ENCODE assay signal across 1 cellular context in the genomic region with DNA sequence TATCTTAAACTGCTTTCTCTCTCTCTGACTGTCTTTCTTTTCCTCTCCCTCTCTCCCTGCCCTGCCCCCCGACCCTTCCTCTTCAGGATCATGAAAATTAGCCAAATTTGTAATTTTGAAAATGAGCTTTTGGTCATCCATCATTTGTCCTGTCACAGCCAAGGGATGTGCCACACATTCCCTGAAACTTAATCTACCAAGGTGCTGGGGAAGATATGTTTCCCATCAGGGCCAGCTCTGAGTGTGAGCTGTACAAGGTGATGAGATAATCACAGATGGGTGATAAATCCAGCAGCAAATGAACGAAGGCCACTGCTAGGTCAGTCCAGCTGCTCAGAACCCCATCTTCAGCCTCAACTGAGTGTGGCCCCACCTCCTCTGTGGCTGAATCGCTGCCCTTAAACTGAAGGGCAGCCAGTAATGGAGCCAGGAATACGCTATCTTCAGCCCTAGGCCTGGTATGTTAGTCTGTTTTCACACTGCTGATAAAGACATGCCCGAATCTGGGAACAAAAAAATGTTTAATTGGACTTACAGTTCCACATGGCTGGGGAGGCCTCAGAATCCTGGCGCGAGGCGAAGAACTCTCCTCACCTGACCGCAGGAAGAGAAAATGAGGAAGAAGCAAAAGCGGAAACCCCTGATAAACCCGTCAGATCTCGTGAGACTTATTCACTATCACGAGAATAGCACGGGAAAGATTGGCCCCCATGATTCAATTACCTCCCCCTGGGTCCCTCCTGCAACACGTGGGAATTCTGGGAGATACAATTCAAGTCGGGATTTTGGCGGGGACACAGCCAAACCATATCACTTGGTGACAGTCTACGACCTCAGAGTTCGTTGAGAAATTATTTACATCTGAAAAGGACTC.
TF ChIP-seq lines count a peak whose summit lies in the region.

No MANE protein-coding gene starts in this region.

TF ChIP-seq in K562, 482 proteins besides CTCF, POLR2A, EP300 and RAD21 (continued from another document and continues in another):
- TF ChIP-seq, protein P1, sequence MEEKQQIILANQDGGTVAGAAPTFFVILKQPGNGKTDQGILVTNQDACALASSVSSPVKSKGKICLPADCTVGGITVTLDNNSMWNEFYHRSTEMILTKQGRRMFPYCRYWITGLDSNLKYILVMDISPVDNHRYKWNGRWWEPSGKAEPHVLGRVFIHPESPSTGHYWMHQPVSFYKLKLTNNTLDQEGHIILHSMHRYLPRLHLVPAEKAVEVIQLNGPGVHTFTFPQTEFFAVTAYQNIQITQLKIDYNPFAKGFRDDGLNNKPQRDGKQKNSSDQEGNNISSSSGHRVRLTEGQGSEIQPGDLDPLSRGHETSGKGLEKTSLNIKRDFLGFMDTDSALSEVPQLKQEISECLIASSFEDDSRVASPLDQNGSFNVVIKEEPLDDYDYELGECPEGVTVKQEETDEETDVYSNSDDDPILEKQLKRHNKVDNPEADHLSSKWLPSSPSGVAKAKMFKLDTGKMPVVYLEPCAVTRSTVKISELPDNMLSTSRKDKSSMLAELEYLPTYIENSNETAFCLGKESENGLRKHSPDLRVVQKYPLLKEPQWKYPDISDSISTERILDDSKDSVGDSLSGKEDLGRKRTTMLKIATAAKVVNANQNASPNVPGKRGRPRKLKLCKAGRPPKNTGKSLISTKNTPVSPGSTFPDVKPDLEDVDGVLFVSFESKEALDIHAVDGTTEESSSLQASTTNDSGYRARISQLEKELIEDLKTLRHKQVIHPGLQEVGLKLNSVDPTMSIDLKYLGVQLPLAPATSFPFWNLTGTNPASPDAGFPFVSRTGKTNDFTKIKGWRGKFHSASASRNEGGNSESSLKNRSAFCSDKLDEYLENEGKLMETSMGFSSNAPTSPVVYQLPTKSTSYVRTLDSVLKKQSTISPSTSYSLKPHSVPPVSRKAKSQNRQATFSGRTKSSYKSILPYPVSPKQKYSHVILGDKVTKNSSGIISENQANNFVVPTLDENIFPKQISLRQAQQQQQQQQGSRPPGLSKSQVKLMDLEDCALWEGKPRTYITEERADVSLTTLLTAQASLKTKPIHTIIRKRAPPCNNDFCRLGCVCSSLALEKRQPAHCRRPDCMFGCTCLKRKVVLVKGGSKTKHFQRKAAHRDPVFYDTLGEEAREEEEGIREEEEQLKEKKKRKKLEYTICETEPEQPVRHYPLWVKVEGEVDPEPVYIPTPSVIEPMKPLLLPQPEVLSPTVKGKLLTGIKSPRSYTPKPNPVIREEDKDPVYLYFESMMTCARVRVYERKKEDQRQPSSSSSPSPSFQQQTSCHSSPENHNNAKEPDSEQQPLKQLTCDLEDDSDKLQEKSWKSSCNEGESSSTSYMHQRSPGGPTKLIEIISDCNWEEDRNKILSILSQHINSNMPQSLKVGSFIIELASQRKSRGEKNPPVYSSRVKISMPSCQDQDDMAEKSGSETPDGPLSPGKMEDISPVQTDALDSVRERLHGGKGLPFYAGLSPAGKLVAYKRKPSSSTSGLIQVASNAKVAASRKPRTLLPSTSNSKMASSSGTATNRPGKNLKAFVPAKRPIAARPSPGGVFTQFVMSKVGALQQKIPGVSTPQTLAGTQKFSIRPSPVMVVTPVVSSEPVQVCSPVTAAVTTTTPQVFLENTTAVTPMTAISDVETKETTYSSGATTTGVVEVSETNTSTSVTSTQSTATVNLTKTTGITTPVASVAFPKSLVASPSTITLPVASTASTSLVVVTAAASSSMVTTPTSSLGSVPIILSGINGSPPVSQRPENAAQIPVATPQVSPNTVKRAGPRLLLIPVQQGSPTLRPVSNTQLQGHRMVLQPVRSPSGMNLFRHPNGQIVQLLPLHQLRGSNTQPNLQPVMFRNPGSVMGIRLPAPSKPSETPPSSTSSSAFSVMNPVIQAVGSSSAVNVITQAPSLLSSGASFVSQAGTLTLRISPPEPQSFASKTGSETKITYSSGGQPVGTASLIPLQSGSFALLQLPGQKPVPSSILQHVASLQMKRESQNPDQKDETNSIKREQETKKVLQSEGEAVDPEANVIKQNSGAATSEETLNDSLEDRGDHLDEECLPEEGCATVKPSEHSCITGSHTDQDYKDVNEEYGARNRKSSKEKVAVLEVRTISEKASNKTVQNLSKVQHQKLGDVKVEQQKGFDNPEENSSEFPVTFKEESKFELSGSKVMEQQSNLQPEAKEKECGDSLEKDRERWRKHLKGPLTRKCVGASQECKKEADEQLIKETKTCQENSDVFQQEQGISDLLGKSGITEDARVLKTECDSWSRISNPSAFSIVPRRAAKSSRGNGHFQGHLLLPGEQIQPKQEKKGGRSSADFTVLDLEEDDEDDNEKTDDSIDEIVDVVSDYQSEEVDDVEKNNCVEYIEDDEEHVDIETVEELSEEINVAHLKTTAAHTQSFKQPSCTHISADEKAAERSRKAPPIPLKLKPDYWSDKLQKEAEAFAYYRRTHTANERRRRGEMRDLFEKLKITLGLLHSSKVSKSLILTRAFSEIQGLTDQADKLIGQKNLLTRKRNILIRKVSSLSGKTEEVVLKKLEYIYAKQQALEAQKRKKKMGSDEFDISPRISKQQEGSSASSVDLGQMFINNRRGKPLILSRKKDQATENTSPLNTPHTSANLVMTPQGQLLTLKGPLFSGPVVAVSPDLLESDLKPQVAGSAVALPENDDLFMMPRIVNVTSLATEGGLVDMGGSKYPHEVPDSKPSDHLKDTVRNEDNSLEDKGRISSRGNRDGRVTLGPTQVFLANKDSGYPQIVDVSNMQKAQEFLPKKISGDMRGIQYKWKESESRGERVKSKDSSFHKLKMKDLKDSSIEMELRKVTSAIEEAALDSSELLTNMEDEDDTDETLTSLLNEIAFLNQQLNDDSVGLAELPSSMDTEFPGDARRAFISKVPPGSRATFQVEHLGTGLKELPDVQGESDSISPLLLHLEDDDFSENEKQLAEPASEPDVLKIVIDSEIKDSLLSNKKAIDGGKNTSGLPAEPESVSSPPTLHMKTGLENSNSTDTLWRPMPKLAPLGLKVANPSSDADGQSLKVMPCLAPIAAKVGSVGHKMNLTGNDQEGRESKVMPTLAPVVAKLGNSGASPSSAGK (IDR thresholded peaks at IDR 0.05): peak; percentile 81
- TF ChIP-seq SP2 (IDR thresholded peaks at IDR 0.05; ENCODE audit: extremely low read depth, low read depth, low read length, poor library complexity, severe bottlenecking): no peak
- peak; percentile 23; the same call in 1 of the 2 replicates for TF ChIP-seq CTBP1 (IDR thresholded peaks at IDR 0.05; ENCODE audit: borderline replicate concordance)
- TF ChIP-seq POLR2H (tag; IDR thresholded peaks at IDR 0.05; ENCODE audit: low read depth): peak; percentile 59
- no peak for TF ChIP-seq CSDE1 (IDR thresholded peaks at IDR 0.05)
- no peak for TF ChIP-seq NR2C2 (CRISPR knock-in tag; IDR thresholded peaks at IDR 0.05)
- peak; percentile 50; the same call in 1 of the 2 replicates for TF ChIP-seq NR2C2 (tag; IDR thresholded peaks at IDR 0.05)
- no peak for TF ChIP-seq MXI1 (IDR thresholded peaks at IDR 0.05; ENCODE audit: low read depth, low read length)
- TF ChIP-seq, protein P2, sequence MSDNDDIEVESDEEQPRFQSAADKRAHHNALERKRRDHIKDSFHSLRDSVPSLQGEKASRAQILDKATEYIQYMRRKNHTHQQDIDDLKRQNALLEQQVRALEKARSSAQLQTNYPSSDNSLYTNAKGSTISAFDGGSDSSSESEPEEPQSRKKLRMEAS (CRISPR knock-in tag; IDR thresholded peaks at IDR 0.05): peak; percentile 66
- TF ChIP-seq MCM2 (IDR thresholded peaks at IDR 0.05; ENCODE audit: low read depth): no peak
- TF ChIP-seq, protein P3, sequence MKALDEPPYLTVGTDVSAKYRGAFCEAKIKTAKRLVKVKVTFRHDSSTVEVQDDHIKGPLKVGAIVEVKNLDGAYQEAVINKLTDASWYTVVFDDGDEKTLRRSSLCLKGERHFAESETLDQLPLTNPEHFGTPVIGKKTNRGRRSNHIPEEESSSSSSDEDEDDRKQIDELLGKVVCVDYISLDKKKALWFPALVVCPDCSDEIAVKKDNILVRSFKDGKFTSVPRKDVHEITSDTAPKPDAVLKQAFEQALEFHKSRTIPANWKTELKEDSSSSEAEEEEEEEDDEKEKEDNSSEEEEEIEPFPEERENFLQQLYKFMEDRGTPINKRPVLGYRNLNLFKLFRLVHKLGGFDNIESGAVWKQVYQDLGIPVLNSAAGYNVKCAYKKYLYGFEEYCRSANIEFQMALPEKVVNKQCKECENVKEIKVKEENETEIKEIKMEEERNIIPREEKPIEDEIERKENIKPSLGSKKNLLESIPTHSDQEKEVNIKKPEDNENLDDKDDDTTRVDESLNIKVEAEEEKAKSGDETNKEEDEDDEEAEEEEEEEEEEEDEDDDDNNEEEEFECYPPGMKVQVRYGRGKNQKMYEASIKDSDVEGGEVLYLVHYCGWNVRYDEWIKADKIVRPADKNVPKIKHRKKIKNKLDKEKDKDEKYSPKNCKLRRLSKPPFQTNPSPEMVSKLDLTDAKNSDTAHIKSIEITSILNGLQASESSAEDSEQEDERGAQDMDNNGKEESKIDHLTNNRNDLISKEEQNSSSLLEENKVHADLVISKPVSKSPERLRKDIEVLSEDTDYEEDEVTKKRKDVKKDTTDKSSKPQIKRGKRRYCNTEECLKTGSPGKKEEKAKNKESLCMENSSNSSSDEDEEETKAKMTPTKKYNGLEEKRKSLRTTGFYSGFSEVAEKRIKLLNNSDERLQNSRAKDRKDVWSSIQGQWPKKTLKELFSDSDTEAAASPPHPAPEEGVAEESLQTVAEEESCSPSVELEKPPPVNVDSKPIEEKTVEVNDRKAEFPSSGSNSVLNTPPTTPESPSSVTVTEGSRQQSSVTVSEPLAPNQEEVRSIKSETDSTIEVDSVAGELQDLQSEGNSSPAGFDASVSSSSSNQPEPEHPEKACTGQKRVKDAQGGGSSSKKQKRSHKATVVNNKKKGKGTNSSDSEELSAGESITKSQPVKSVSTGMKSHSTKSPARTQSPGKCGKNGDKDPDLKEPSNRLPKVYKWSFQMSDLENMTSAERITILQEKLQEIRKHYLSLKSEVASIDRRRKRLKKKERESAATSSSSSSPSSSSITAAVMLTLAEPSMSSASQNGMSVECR (CRISPR knock-in tag; IDR thresholded peaks at IDR 0.05): 0 out of 2 replicates have a peak, but pooled peaks have one; percentile 23
- TF ChIP-seq DIDO1 (tag; IDR thresholded peaks at IDR 0.05; ENCODE audit: low read depth): no peak; the same call in 1 of the 2 replicates
- no peak for TF ChIP-seq KHSRP (IDR thresholded peaks at IDR 0.05)
- TF ChIP-seq NONO (IDR thresholded peaks at IDR 0.05; ENCODE audit: low read depth in 2 of 2, low read length in 1 of 2): no peak
- no peak for TF ChIP-seq KLF6 (CRISPR knock-in tag; IDR thresholded peaks at IDR 0.05; ENCODE audit: borderline replicate concordance)
- no peak for TF ChIP-seq ZNF436 (CRISPR knock-in tag; IDR thresholded peaks at IDR 0.05)
- TF ChIP-seq, protein P4, sequence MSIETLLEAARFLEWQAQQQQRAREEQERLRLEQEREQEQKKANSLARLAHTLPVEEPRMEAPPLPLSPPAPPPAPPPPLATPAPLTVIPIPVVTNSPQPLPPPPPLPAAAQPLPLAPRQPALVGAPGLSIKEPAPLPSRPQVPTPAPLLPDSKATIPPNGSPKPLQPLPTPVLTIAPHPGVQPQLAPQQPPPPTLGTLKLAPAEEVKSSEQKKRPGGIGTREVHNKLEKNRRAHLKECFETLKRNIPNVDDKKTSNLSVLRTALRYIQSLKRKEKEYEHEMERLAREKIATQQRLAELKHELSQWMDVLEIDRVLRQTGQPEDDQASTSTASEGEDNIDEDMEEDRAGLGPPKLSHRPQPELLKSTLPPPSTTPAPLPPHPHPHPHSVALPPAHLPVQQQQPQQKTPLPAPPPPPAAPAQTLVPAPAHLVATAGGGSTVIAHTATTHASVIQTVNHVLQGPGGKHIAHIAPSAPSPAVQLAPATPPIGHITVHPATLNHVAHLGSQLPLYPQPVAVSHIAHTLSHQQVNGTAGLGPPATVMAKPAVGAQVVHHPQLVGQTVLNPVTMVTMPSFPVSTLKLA (conservative IDR thresholded peaks at IDR 0.05): peak; percentile 24 to 35; a peak in 1 of 4 replicates
- TF ChIP-seq, protein P5, sequence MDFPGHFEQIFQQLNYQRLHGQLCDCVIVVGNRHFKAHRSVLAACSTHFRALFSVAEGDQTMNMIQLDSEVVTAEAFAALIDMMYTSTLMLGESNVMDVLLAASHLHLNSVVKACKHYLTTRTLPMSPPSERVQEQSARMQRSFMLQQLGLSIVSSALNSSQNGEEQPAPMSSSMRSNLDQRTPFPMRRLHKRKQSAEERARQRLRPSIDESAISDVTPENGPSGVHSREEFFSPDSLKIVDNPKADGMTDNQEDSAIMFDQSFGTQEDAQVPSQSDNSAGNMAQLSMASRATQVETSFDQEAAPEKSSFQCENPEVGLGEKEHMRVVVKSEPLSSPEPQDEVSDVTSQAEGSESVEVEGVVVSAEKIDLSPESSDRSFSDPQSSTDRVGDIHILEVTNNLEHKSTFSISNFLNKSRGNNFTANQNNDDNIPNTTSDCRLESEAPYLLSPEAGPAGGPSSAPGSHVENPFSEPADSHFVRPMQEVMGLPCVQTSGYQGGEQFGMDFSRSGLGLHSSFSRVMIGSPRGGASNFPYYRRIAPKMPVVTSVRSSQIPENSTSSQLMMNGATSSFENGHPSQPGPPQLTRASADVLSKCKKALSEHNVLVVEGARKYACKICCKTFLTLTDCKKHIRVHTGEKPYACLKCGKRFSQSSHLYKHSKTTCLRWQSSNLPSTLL (IDR thresholded peaks at IDR 0.05): no peak
- no peak for TF ChIP-seq JUN (IDR thresholded peaks at IDR 0.05; ENCODE audit: borderline replicate concordance, low read depth, low read length)
- TF ChIP-seq JUN (CRISPR knock-in tag; IDR thresholded peaks at IDR 0.05; ENCODE audit: borderline replicate concordance): no peak
- TF ChIP-seq, protein P6, sequence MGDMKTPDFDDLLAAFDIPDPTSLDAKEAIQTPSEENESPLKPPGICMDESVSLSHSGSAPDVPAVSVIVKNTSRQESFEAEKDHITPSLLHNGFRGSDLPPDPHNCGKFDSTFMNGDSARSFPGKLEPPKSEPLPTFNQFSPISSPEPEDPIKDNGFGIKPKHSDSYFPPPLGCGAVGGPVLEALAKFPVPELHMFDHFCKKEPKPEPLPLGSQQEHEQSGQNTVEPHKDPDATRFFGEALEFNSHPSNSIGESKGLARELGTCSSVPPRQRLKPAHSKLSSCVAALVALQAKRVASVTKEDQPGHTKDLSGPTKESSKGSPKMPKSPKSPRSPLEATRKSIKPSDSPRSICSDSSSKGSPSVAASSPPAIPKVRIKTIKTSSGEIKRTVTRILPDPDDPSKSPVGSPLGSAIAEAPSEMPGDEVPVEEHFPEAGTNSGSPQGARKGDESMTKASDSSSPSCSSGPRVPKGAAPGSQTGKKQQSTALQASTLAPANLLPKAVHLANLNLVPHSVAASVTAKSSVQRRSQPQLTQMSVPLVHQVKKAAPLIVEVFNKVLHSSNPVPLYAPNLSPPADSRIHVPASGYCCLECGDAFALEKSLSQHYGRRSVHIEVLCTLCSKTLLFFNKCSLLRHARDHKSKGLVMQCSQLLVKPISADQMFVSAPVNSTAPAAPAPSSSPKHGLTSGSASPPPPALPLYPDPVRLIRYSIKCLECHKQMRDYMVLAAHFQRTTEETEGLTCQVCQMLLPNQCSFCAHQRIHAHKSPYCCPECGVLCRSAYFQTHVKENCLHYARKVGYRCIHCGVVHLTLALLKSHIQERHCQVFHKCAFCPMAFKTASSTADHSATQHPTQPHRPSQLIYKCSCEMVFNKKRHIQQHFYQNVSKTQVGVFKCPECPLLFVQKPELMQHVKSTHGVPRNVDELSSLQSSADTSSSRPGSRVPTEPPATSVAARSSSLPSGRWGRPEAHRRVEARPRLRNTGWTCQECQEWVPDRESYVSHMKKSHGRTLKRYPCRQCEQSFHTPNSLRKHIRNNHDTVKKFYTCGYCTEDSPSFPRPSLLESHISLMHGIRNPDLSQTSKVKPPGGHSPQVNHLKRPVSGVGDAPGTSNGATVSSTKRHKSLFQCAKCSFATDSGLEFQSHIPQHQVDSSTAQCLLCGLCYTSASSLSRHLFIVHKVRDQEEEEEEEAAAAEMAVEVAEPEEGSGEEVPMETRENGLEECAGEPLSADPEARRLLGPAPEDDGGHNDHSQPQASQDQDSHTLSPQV (IDR thresholded peaks at IDR 0.05): peak; percentile 59
- peak; percentile 71; the same call in 1 of the 2 replicates for TF ChIP-seq SUPT5H (IDR thresholded peaks at IDR 0.05)
- no peak for TF ChIP-seq ZNF589 (CRISPR knock-in tag; IDR thresholded peaks at IDR 0.05; ENCODE audit: low read depth)
